35 cellular contexts compared by ENCODE assay signal in the genomic region with DNA sequence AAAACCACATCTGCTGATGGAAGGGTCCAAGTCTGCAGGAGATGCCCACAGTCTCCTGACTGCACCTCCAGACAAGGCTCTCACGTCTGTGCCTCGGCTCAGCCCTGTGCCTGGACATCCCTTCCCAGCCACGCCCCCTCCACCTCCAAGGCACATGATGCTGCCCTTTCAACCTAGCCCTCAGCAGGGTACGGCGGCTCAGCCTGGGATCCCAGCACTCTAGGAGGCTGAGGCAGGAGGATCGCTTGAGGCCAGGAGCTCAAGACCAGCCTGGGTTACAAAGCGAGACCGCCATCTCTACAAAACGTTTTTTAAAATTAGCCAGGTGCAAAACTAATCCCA.
"Had no signal": no experiment of that assay in that cellular context is flagged by ENCODE, and none has a peak within 500 bp of the region (broad histone marks: within the 10 kb centered on the region; RNA-seq: fewer than 3 reads in every experiment).

No MANE protein-coding gene starts in this region.

- H3K27ac ChIP-seq: ascending aorta, cardiac muscle cell, VCaP had no signal

- H3K4me1 ChIP-seq: ascending aorta had no signal

- H3K9me3 ChIP-seq: ascending aorta had no signal

- H3K27me3 Mint-ChIP-seq: activated B cell treated with CpG ODN at 0.5 μM for 24 hours; activated CD4-positive, alpha-beta memory T cell treated with anti-CD3 and anti-CD28 coated beads, Interleukin-2, amount 10 ng/mL, durations not matched to agents 7 days and 5 days; activated CD4-positive, alpha-beta T cell treated with anti-CD3 and anti-CD28 coated beads, Interleukin-2, amount 10 ng/mL, durations not matched to agents 24 days and 14 days; activated CD8-positive, alpha-beta memory T cell treated with anti-CD3 and anti-CD28 coated beads, Interleukin-2, amount 10 ng/mL, durations not matched to agents 7 days and 5 days; activated naive CD4-positive, alpha-beta T cell treated with anti-CD3 and anti-CD28 coated beads, Interleukin-2, amount 10 ng/mL, durations not matched to agents 7 days and 5 days; activated naive CD4-positive, alpha-beta T cell treated with anti-CD3 and anti-CD28 coated beads, Interleukin-2, amount 50 U/mL, for 24 hours; activated naive CD8-positive, alpha-beta T cell; activated naive CD8-positive, alpha-beta T cell treated with anti-CD3 and anti-CD28 coated beads, Interleukin-2, amount 10 ng/mL, durations not matched to agents 7 days and 5 days; activated naive CD8-positive, alpha-beta T cell treated with anti-CD3 and anti-CD28 coated beads, Interleukin-2, amount 50 U/mL, for 24 hours; activated T-cell treated with anti-CD3 and anti-CD28 coated beads, Interleukin-2, amount 50 U/mL, for 24 hours; central memory CD8-positive, alpha-beta T cell had no signal

- H3K4me3 Mint-ChIP-seq: activated B cell treated with CpG ODN at 0.5 μM for 24 hours; activated CD4-positive, alpha-beta memory T cell treated with anti-CD3 and anti-CD28 coated beads, Interleukin-2, amount 10 ng/mL, durations not matched to agents 7 days and 5 days; activated CD4-positive, alpha-beta T cell treated with anti-CD3 and anti-CD28 coated beads, Interleukin-2, amount 10 ng/mL, durations not matched to agents 24 days and 14 days; activated CD8-positive, alpha-beta memory T cell treated with anti-CD3 and anti-CD28 coated beads, Interleukin-2, amount 10 ng/mL, durations not matched to agents 7 days and 5 days; activated CD8-positive, alpha-beta T cell treated with anti-CD3 and anti-CD28 coated beads, Interleukin-2, amount 10 ng/mL, durations not matched to agents 7 days and 5 days; activated naive CD4-positive, alpha-beta T cell treated with anti-CD3 and anti-CD28 coated beads, Interleukin-2, amount 10 ng/mL, durations not matched to agents 7 days and 5 days; activated naive CD4-positive, alpha-beta T cell treated with anti-CD3 and anti-CD28 coated beads, Interleukin-2, amount 50 U/mL, for 24 hours; activated naive CD8-positive, alpha-beta T cell; activated naive CD8-positive, alpha-beta T cell treated with anti-CD3 and anti-CD28 coated beads, Interleukin-2, amount 10 ng/mL, durations not matched to agents 7 days and 5 days; activated naive CD8-positive, alpha-beta T cell treated with anti-CD3 and anti-CD28 coated beads, Interleukin-2, amount 50 U/mL, for 24 hours; activated T-cell treated with anti-CD3 and anti-CD28 coated beads, Interleukin-2, amount 50 U/mL, for 24 hours; brain; central memory CD8-positive, alpha-beta T cell; T-helper 1 cell treated with Interleukin-12 subunit alpha and Interleukin-12 subunit beta and Interleukin-4 antibody, amounts not matched to agents 30 μg/mL and 1 μg/mL, for 36 hours; T-helper 2 cell treated with Interferon-gamma antibody and Interleukin-4, amounts not matched to agents 5 μg/mL and 100 μg/mL, for 36 hours had no signal

- H3K27me3 ChIP-seq: ascending aorta, cardiac muscle cell had no signal

- H3K4me3 ChIP-seq: ascending aorta, cardiac muscle cell had no signal

- H3K27ac Mint-ChIP-seq: activated B cell treated with CpG ODN at 0.5 μM for 24 hours; activated CD4-positive, alpha-beta memory T cell treated with anti-CD3 and anti-CD28 coated beads, Interleukin-2, amount 10 ng/mL, durations not matched to agents 7 days and 5 days; activated CD4-positive, alpha-beta T cell treated with anti-CD3 and anti-CD28 coated beads, Interleukin-2, amount 10 ng/mL, durations not matched to agents 24 days and 14 days; activated CD8-positive, alpha-beta memory T cell treated with anti-CD3 and anti-CD28 coated beads, Interleukin-2, amount 10 ng/mL, durations not matched to agents 7 days and 5 days; activated CD8-positive, alpha-beta T cell treated with anti-CD3 and anti-CD28 coated beads, Interleukin-2, amount 10 ng/mL, durations not matched to agents 7 days and 5 days; activated naive CD4-positive, alpha-beta T cell treated with anti-CD3 and anti-CD28 coated beads, Interleukin-2, amount 10 ng/mL, durations not matched to agents 7 days and 5 days; activated naive CD4-positive, alpha-beta T cell treated with anti-CD3 and anti-CD28 coated beads, Interleukin-2, amount 50 U/mL, for 24 hours; activated naive CD8-positive, alpha-beta T cell; activated naive CD8-positive, alpha-beta T cell treated with anti-CD3 and anti-CD28 coated beads, Interleukin-2, amount 10 ng/mL, durations not matched to agents 7 days and 5 days; activated naive CD8-positive, alpha-beta T cell treated with anti-CD3 and anti-CD28 coated beads, Interleukin-2, amount 50 U/mL, for 24 hours; activated T-cell treated with anti-CD3 and anti-CD28 coated beads, Interleukin-2, amount 50 U/mL, for 24 hours; activated T-helper 2 cell treated with anti-CD3 and anti-CD28 coated beads, Interferon-gamma antibody, Interleukin-2, Interleukin-4, amounts not matched to agents 10 μg/mL and 5 μg/mL and 100 μg/mL, durations not matched to agents 14 hours and 24 hours and 36 hours; brain; T-helper 1 cell treated with Interleukin-12 subunit alpha and Interleukin-12 subunit beta and Interleukin-4 antibody, amounts not matched to agents 30 μg/mL and 1 μg/mL, for 36 hours; T-helper 2 cell treated with Interferon-gamma antibody and Interleukin-4, amounts not matched to agents 5 μg/mL and 100 μg/mL, for 36 hours had no signal

- H3K4me1 Mint-ChIP-seq: activated B cell treated with CpG ODN at 0.5 μM for 24 hours; activated naive CD4-positive, alpha-beta T cell treated with anti-CD3 and anti-CD28 coated beads, Interleukin-2, amount 50 U/mL, for 24 hours; brain had no signal

- H3K9me3 Mint-ChIP-seq: activated B cell treated with CpG ODN at 0.5 μM for 24 hours; activated CD4-positive, alpha-beta memory T cell treated with anti-CD3 and anti-CD28 coated beads, Interleukin-2, amount 10 ng/mL, durations not matched to agents 7 days and 5 days; activated CD4-positive, alpha-beta T cell treated with anti-CD3 and anti-CD28 coated beads, Interleukin-2, amount 10 ng/mL, durations not matched to agents 24 days and 14 days; activated naive CD4-positive, alpha-beta T cell treated with anti-CD3 and anti-CD28 coated beads, Interleukin-2, amount 10 ng/mL, durations not matched to agents 7 days and 5 days; activated naive CD4-positive, alpha-beta T cell treated with anti-CD3 and anti-CD28 coated beads, Interleukin-2, amount 50 U/mL, for 24 hours; activated naive CD8-positive, alpha-beta T cell treated with anti-CD3 and anti-CD28 coated beads, Interleukin-2, amount 10 ng/mL, durations not matched to agents 7 days and 5 days; activated naive CD8-positive, alpha-beta T cell treated with anti-CD3 and anti-CD28 coated beads, Interleukin-2, amount 50 U/mL, for 24 hours; activated T-cell treated with anti-CD3 and anti-CD28 coated beads, Interleukin-2, amount 50 U/mL, for 24 hours; activated T-helper 2 cell treated with anti-CD3 and anti-CD28 coated beads, Interferon-gamma antibody, Interleukin-2, Interleukin-4, amounts not matched to agents 10 μg/mL and 5 μg/mL and 100 μg/mL, durations not matched to agents 14 hours and 24 hours and 36 hours; brain; central memory CD8-positive, alpha-beta T cell; T-helper 1 cell treated with Interleukin-12 subunit alpha and Interleukin-12 subunit beta and Interleukin-4 antibody, amounts not matched to agents 30 μg/mL and 1 μg/mL, for 36 hours; T-helper 2 cell treated with Interferon-gamma antibody and Interleukin-4, amounts not matched to agents 5 μg/mL and 100 μg/mL, for 36 hours had no signal

- DNase-seq: activated B cell treated with CpG ODN at 0.5 μM for 24 hours; activated CD4-positive, alpha-beta memory T cell treated with anti-CD3 and anti-CD28 coated beads, Interleukin-2, amount 10 ng/mL, durations not matched to agents 7 days and 5 days; activated CD4-positive, alpha-beta T cell treated with anti-CD3 and anti-CD28 coated beads for 4 hours; activated CD4-positive, alpha-beta T cell treated with anti-CD3 and anti-CD28 coated beads, Interleukin-2, amount 10 ng/mL, durations not matched to agents 24 days and 14 days; activated CD4-positive, alpha-beta T cell treated with anti-CD3 and anti-CD28 coated beads, Interleukin-2, amount 50 U/mL, for 48 hours; activated CD4-positive, CD25-positive, alpha-beta regulatory T cell treated with anti-CD3 and anti-CD28 coated beads, Interleukin-2, amount 50 U/mL, for 72 hours; activated CD8-positive, alpha-beta memory T cell treated with anti-CD3 and anti-CD28 coated beads for 24 hours; activated CD8-positive, alpha-beta memory T cell treated with anti-CD3 and anti-CD28 coated beads, Interleukin-2, amount 10 ng/mL, durations not matched to agents 7 days and 5 days; activated CD8-positive, alpha-beta memory T cell treated with anti-CD3 and anti-CD28 coated beads, Interleukin-2, amount 50 U/mL, for 48 hours; activated CD8-positive, alpha-beta T cell treated with anti-CD3 and anti-CD28 coated beads, Interleukin-2, amount 10 ng/mL, durations not matched to agents 7 days and 5 days; activated effector memory CD4-positive, alpha-beta T cell treated with Interleukin-2 at 50 U/mL for 16 hours; activated gamma-delta T cell; activated naive CD4-positive, alpha-beta T cell treated with anti-CD3 and anti-CD28 coated beads, Interleukin-2, amount 10 ng/mL, durations not matched to agents 7 days and 5 days; activated naive CD4-positive, alpha-beta T cell treated with Interleukin-2 at 50 U/mL for 16 hours; activated naive CD8-positive, alpha-beta T cell treated with anti-CD3 and anti-CD28 coated beads, Interleukin-2, amount 10 ng/mL, durations not matched to agents 7 days and 5 days; activated naive CD8-positive, alpha-beta T cell treated with anti-CD3 and anti-CD28 coated beads, Interleukin-2, amount 50 U/mL, for 24 hours; activated T-cell treated with anti-CD3 and anti-CD28 coated beads, Interleukin-2, amount 50 U/mL, for 24 hours; activated T-cell treated with anti-CD3 and anti-CD28 coated beads, Interleukin-2, amount 50 U/mL, for 48 hours; amygdala; anterior cingulate cortex; caudate nucleus; cerebellar nuclear complex; T-helper 1 cell; T-helper 2 cell; T-helper 9 cell had no signal

- ATAC-seq: activated CD8-positive, alpha-beta memory T cell treated with anti-CD3 and anti-CD28 coated beads, Interleukin-2, amount 10 ng/mL, durations not matched to agents 7 days and 5 days; activated CD8-positive, alpha-beta T cell treated with anti-CD3 and anti-CD28 coated beads, Interleukin-2, amount 10 ng/mL, durations not matched to agents 7 days and 5 days; activated naive CD8-positive, alpha-beta T cell treated with anti-CD3 and anti-CD28 coated beads, Interleukin-2, amount 50 U/mL, for 24 hours had no signal
